In genomic region chr11:267491-267994, GRCh38 we compare ENCODE assay signal across 1 cellular context.
TF ChIP-seq lines count a peak whose summit lies in the region.

No MANE protein-coding gene starts in this region.

TF ChIP-seq in GM12878, 131 proteins besides CTCF, POLR2A, EP300 and RAD21:
- TF ChIP-seq CHD1 (IDR thresholded peaks at IDR 0.05; ENCODE audit: low read depth, low read length) (0 out of 2 replicates have a peak, but pooled peaks have one; percentile 54), RUNX3 (IDR thresholded peaks at IDR 0.05; ENCODE audit: low read length) (0 out of 2 replicates have a peak, but pooled peaks have one; percentile 18), SMC3 (IDR thresholded peaks at IDR 0.05; ENCODE audit: borderline replicate concordance, low read length) (no peak; the same call in 1 of the 2 replicates), POLR2AphosphoS2 (IDR thresholded peaks at IDR 0.05; ENCODE audit: low read depth, low read length) (0 out of 2 replicates have a peak, but pooled peaks have one; percentile 56), BCL11A (IDR thresholded peaks at IDR 0.05; ENCODE audit: low read depth, low read length) (no peak), IKZF2 (IDR thresholded peaks at IDR 0.05) (peak in 1 of 2 experiments; percentile 26; a peak in 2 of 4 replicates), LARP7 (IDR thresholded peaks at IDR 0.05) (peak; percentile 31; the same call in 1 of the 2 replicates), ZNF207 (IDR thresholded peaks at IDR 0.05; ENCODE audit: borderline replicate concordance) (peak; percentile 25; the same call in 1 of the 2 replicates), IKZF1 (conservative IDR thresholded peaks at IDR 0.05) (peak; percentile 57), SMAD1 (IDR thresholded peaks at IDR 0.05; ENCODE audit: low read depth, partially characterized antibody) (peak; percentile 50), NBN (IDR thresholded peaks at IDR 0.05) (peak; percentile 86), REST (IDR thresholded peaks at IDR 0.05; ENCODE audit: low read depth, low read length) (no peak), NKRF (conservative IDR thresholded peaks at IDR 0.05) (peak; percentile 49; the same call in 1 of the 2 replicates), FOXM1 (IDR thresholded peaks at IDR 0.05; ENCODE audit: low read depth, low read length) (no peak), RB1 (IDR thresholded peaks at IDR 0.05; ENCODE audit: borderline replicate concordance) (peak; percentile 20; the same call in 1 of the 2 replicates), RCOR1 (conservative IDR thresholded peaks at IDR 0.05; ENCODE audit: low read depth, low read length) (no peak; the same call in 1 of the 2 replicates), MLLT1 (IDR thresholded peaks at IDR 0.05) (peak; percentile 15), MAX (IDR thresholded peaks at IDR 0.05; ENCODE audit: low read depth, low read length) (peak; percentile 58; the same call in 1 of the 2 replicates), ELK1 (IDR thresholded peaks at IDR 0.05; ENCODE audit: low read depth, low read length) (0 out of 2 replicates have a peak, but pooled peaks have one; percentile 26), GATAD2B (conservative IDR thresholded peaks at IDR 0.05; ENCODE audit: low read depth) (peak; percentile 27; the same call in 1 of the 2 replicates), BHLHE40 (IDR thresholded peaks at IDR 0.05; ENCODE audit: borderline replicate concordance in 1 of 2, low read depth in 2 of 2, low read length in 1 of 2) (peak in 1 of 2 experiments; percentile 25; a peak in 1 of 4 replicates), MTA2 (IDR thresholded peaks at IDR 0.05; ENCODE audit: low read depth) (peak; percentile 57; the same call in 1 of the 2 replicates), E2F4 (IDR thresholded peaks at IDR 0.05; ENCODE audit: low read depth, low read length) (0 out of 2 replicates have a peak, but pooled peaks have one; percentile 26), BACH1 (IDR thresholded peaks at IDR 0.05; ENCODE audit: borderline replicate concordance) (peak; percentile 65; the same call in 1 of the 2 replicates), MXI1 (IDR thresholded peaks at IDR 0.05; ENCODE audit: low read depth, low read length) (peak; percentile 40; the same call in 1 of the 2 replicates), POLR2AphosphoS5 (IDR thresholded peaks at IDR 0.05; ENCODE audit: low read length) (peak; percentile 85), DPF2 (IDR thresholded peaks at IDR 0.05) (no peak), JUNB (IDR thresholded peaks at IDR 0.05) (no peak)
- TF ChIP-seq, protein P1, sequence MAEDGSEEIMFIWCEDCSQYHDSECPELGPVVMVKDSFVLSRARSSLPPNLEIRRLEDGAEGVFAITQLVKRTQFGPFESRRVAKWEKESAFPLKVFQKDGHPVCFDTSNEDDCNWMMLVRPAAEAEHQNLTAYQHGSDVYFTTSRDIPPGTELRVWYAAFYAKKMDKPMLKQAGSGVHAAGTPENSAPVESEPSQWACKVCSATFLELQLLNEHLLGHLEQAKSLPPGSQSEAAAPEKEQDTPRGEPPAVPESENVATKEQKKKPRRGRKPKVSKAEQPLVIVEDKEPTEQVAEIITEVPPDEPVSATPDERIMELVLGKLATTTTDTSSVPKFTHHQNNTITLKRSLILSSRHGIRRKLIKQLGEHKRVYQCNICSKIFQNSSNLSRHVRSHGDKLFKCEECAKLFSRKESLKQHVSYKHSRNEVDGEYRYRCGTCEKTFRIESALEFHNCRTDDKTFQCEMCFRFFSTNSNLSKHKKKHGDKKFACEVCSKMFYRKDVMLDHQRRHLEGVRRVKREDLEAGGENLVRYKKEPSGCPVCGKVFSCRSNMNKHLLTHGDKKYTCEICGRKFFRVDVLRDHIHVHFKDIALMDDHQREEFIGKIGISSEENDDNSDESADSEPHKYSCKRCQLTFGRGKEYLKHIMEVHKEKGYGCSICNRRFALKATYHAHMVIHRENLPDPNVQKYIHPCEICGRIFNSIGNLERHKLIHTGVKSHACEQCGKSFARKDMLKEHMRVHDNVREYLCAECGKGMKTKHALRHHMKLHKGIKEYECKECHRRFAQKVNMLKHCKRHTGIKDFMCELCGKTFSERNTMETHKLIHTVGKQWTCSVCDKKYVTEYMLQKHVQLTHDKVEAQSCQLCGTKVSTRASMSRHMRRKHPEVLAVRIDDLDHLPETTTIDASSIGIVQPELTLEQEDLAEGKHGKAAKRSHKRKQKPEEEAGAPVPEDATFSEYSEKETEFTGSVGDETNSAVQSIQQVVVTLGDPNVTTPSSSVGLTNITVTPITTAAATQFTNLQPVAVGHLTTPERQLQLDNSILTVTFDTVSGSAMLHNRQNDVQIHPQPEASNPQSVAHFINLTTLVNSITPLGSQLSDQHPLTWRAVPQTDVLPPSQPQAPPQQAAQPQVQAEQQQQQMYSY (CRISPR knock-in tag; IDR thresholded peaks at IDR 0.05): 0 out of 2 replicates have a peak, but pooled peaks have one; percentile 56
